ENCODE assay signal across 1 cellular context in genomic region chr1:214444159-214444939, GRCh38.
TF ChIP-seq lines count a peak whose summit lies in the region.

No MANE protein-coding gene starts in this region.

TF ChIP-seq in GM12891, 5 proteins besides CTCF, POLR2A, EP300 and RAD21:
- TF ChIP-seq POLR2AphosphoS5 (IDR thresholded peaks at IDR 0.05; ENCODE audit: low read depth, low read length) (no peak), PAX5 (IDR thresholded peaks at IDR 0.05; ENCODE audit: insufficient read depth, low read length, severe bottlenecking) (no peak), TAF1 (IDR thresholded peaks at IDR 0.05; ENCODE audit: low read depth, low read length) (no peak), SPI1 (IDR thresholded peaks at IDR 0.05; ENCODE audit: low read depth, low read length) (no peak), POU2F2 (IDR thresholded peaks at IDR 0.05; ENCODE audit: low read depth, low read length) (no peak)
